ENCODE assay signal across 28 cellular contexts in the genomic region with DNA sequence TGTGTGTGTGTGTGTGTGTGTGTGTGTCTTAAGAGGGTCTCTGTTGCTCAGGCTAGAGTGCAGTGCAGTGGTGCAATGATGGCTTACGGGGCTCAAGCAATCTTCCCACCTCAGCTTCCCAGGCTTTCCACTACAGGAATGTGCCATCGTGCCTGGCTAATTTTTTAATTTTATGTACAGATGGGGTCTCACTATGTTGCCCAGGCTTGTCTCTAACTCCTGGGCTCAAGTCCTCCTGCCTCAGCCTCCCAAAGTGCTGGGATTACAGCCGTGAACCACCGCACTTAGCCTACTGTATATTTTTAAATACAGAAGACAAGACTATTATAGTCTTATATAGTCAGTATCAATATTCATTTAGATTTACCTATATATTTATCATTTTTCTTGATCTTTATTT.
"Had no signal": no experiment of that assay in that cellular context is flagged by ENCODE, and none has a peak within 500 bp of the region (broad histone marks: within the 10 kb centered on the region; RNA-seq: fewer than 3 reads in every experiment).

No MANE protein-coding gene starts in this region.

- H3K9me3 ChIP-seq: colonic mucosa, esophagus muscularis mucosa, esophagus squamous epithelium, gastrocnemius medialis, gastroesophageal sphincter had no signal

- ATAC-seq: effector memory CD8-positive, alpha-beta T cell; esophagus mucosa; foreskin keratinocyte; gastrocnemius medialis; gastroesophageal sphincter; heart left ventricle; heart right ventricle had no signal

- FAIRE-seq: colon, endometrium, endothelial cell of umbilical vein, frontal cortex had no signal

- H3K4me1 ChIP-seq: colonic mucosa had no signal

- H3K27me3 ChIP-seq: colonic mucosa, dorsolateral prefrontal cortex, esophagus muscularis mucosa, esophagus squamous epithelium, foreskin keratinocyte, gastrocnemius medialis, gastroesophageal sphincter, heart left ventricle, heart right ventricle had no signal

- H3K27ac ChIP-seq: colonic mucosa, coronary artery, dorsolateral prefrontal cortex, epithelial cell of prostate, esophagus muscularis mucosa, esophagus squamous epithelium, foreskin keratinocyte, gastroesophageal sphincter, heart left ventricle, heart right ventricle had no signal

- DNase-seq: colonic mucosa; cortex of kidney; dermis blood vessel endothelial cell; dorsolateral prefrontal cortex; effector CD4-positive, alpha-beta T cell; effector CD8-positive, alpha-beta T cell; effector memory CD4-positive, alpha-beta T cell; effector memory CD8-positive, alpha-beta T cell; endodermal cell; erythroblast; esophagus squamous epithelium; foreskin fibroblast; foreskin keratinocyte; foreskin melanocyte; gastrocnemius medialis; glutamatergic neuron; head of caudate nucleus; heart left ventricle; heart right ventricle had no signal

- H3K36me3 ChIP-seq: colonic mucosa, esophagus muscularis mucosa, esophagus squamous epithelium, gastrocnemius medialis, gastroesophageal sphincter, heart left ventricle, heart right ventricle had no signal

- H3K4me3 ChIP-seq: colonic mucosa, coronary artery, dorsolateral prefrontal cortex, esophagus muscularis mucosa, esophagus squamous epithelium, gastrocnemius medialis, gastroesophageal sphincter, heart left ventricle, heart right ventricle had no signal
